1 cellular context compared by ENCODE assay signal in the genomic region with DNA sequence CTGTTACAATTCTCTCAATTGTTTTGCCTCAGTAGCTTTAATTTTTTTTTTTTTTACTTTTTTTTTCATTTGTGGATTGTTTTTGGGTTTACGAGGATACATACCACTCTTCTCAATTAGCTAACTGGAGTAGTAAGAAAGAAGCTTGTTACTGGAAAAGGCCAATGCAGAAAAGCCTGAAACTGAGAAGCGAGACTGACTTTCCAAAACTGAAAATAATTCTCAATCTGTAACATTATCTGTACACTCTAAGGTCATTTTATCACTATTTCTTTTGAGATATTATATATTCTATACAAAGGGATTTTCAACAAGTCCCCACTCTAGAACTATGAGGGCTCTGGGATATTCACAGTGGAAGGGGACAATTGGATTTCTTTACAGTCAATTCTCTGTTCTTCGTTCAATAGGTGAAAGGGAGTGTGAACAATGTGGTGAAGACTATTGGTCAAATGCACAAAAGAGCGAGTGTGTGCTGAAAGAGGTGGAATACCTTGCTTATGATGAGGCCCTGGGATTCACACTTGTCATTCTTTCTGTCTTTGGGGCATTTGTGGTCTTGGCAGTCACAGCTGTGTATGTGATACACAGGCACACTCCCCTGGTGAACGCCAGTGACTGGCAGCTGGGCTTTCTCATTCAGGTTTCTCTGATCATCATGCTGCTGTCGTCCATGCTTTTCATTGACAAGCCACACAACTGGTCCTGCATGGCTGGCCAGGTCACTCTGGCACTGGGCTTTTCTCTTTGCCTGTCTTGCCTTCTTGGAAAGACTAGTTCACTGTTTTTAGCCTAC.
TF ChIP-seq lines count a peak whose summit lies in the region.

No MANE protein-coding gene starts in this region.

TF ChIP-seq in GM12878, 131 proteins besides CTCF, POLR2A, EP300 and RAD21 (continued from another document):
- TF ChIP-seq, protein P1, sequence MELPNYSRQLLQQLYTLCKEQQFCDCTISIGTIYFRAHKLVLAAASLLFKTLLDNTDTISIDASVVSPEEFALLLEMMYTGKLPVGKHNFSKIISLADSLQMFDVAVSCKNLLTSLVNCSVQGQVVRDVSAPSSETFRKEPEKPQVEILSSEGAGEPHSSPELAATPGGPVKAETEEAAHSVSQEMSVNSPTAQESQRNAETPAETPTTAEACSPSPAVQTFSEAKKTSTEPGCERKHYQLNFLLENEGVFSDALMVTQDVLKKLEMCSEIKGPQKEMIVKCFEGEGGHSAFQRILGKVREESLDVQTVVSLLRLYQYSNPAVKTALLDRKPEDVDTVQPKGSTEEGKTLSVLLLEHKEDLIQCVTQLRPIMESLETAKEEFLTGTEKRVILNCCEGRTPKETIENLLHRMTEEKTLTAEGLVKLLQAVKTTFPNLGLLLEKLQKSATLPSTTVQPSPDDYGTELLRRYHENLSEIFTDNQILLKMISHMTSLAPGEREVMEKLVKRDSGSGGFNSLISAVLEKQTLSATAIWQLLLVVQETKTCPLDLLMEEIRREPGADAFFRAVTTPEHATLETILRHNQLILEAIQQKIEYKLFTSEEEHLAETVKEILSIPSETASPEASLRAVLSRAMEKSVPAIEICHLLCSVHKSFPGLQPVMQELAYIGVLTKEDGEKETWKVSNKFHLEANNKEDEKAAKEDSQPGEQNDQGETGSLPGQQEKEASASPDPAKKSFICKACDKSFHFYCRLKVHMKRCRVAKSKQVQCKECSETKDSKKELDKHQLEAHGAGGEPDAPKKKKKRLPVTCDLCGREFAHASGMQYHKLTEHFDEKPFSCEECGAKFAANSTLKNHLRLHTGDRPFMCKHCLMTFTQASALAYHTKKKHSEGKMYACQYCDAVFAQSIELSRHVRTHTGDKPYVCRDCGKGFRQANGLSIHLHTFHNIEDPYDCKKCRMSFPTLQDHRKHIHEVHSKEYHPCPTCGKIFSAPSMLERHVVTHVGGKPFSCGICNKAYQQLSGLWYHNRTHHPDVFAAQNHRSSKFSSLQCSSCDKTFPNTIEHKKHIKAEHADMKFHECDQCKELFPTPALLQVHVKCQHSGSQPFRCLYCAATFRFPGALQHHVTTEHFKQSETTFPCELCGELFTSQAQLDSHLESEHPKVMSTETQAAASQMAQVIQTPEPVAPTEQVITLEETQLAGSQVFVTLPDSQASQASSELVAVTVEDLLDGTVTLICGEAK (IDR thresholded peaks at IDR 0.05; ENCODE audit: borderline replicate concordance), result no peak
- TF ChIP-seq, protein P2, sequence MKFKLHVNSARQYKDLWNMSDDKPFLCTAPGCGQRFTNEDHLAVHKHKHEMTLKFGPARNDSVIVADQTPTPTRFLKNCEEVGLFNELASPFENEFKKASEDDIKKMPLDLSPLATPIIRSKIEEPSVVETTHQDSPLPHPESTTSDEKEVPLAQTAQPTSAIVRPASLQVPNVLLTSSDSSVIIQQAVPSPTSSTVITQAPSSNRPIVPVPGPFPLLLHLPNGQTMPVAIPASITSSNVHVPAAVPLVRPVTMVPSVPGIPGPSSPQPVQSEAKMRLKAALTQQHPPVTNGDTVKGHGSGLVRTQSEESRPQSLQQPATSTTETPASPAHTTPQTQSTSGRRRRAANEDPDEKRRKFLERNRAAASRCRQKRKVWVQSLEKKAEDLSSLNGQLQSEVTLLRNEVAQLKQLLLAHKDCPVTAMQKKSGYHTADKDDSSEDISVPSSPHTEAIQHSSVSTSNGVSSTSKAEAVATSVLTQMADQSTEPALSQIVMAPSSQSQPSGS (IDR thresholded peaks at IDR 0.05; ENCODE audit: low read length), result no peak
- no peak for TF ChIP-seq RFX5 (IDR thresholded peaks at IDR 0.05; ENCODE audit: low read depth, low read length)
- no peak for TF ChIP-seq GATAD2B (conservative IDR thresholded peaks at IDR 0.05; ENCODE audit: low read depth)
